ENCODE assay signal across 13 cellular contexts in the genomic region with DNA sequence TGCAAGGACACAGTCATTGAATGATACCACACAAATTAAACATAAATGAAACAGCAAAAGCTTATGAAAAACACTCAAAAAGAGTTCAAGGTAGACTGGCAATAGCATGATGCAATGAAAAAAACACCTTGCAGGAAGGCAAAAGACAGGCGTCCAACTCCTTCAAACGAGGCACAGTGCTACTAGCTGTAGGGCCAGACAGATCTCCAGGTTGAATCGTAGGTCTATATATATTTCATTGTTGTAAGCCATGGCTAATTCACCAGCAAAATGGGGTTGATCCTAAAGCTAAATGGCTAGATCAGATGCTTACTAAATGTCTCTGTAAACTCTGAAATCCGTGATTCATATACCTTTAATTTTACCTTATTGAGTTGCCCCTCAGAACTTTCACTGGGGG.
DNase-seq lines count a peak whose midpoint lies in the region; ATAC-seq, FAIRE-seq and TF ChIP-seq lines count a peak whose summit lies in the region.
"Had no signal": no experiment of that assay in that cellular context is flagged by ENCODE, and none has a peak within 500 bp of the region (broad histone marks: within the 10 kb centered on the region; RNA-seq: fewer than 3 reads in every experiment).

No MANE protein-coding gene starts in this region.

- H3K4me1 ChIP-seq in pancreas (peaks cover 12 to 26% (median 24%) of the 10 kb centered on the region in 3 donors), uterus (peaks cover 0 to 10% of the 10 kb centered on the region in 2 donors)

- ATAC-seq in pancreas (peak in 3 of 4 donors; percentile 30 to 37 (median 34)), GM21619 (IDR thresholded peaks at IDR 0.05; ENCODE audit: unreplicated experiment) (no peak)
- ATAC-seq: HepG2 had no signal

- H3K27ac ChIP-seq in pancreas (peak overlapping the region in 2 of 4 donors; percentile 52 to 70), uterus (peak overlapping the region; percentile 67 to 71)
- H3K27ac ChIP-seq: C4-2B had no signal

- TF ChIP-seq POLR2A in uterus (IDR thresholded peaks at IDR 0.05): no peak

- H3K4me3 ChIP-seq in pancreas: no peak overlapping the region
- no peak overlapping the region for H3K4me3 ChIP-seq in uterus

- TF ChIP-seq CTCF in pancreas (IDR thresholded peaks at IDR 0.05): no peak
- no peak for TF ChIP-seq CTCF in uterus (IDR thresholded peaks at IDR 0.05)
- TF ChIP-seq CTCF in GM10248 (IDR thresholded peaks at IDR 0.05; ENCODE audit: control extremely low read depth, extremely low read depth, low read depth, missing control alignments): no peak

- H3K27me3 ChIP-seq in pancreas: no peaks in the 10 kb centered on the region
- no peaks in the 10 kb centered on the region for H3K27me3 ChIP-seq in uterus

- CTCF ChIA-PET in GM10248 (lab: Yijun Ruan, JAX): interaction anchor here (1.8 to 2.0 kb wide), 2 partner anchors 12 to 18 kb away, joined by 4 read pairs; no protein-coding TSS in a partner anchor

- no peaks in the 10 kb centered on the region for H3K9me3 ChIP-seq in pancreas
- H3K9me3 ChIP-seq in uterus: no peaks in the 10 kb centered on the region

- no peak for FAIRE-seq in pancreas (lab: Jason Lieb, UNC)
- FAIRE-seq: H54, HepG2 had no signal

- 44 to 50% methylated on average over 4 of the region's 4 CpGs for WGBS in pancreas, 2 donors

- POLR2A ChIA-PET in GM10248 (lab: Yijun Ruan, JAX): no interaction called here

- no peaks in the 10 kb centered on the region for H3K36me3 ChIP-seq in pancreas
- no peaks in the 10 kb centered on the region for H3K36me3 ChIP-seq in uterus

- intact Hi-C loops in pancreas (cut with DNase I) (no loop called here), uterus (cut with DNase I; ENCODE audit: low total_unique reads) (no loop called here)

- peak; percentile 5 for DNase-seq in NCI-H146 (lab: John Stamatoyannopoulos, UW)
- DNase-seq in NCI-H146 treated with DMSO at 0.1 percent for 48 hours (lab: John Stamatoyannopoulos, UW; ENCODE audit: unreplicated experiment): no peak
- DNase-seq in NCI-H774 (lab: John Stamatoyannopoulos, UW): peak; percentile 21
- no peak for DNase-seq in pancreas
- no peak for DNase-seq in uterus
- no peak for DNase-seq in activated gamma-delta T cell treated with Interleukin-2 at 50 U/mL for 16 hours
- DNase-seq in GM10248 (ENCODE audit: extremely low spot score): no peak
- DNase-seq: OCI-M1, RPMI8226 had no signal

Comparison
In these comparisons a context has a peak if more than half of its experiments do, and no peak if none do; other contexts are left out.
1. DNase-seq: peak in NCI-H146 (single experiment) and NCI-H774 (single experiment); none in NCI-H146 treated with DMSO at 0.1 percent for 48 hours (single experiment), pancreas (0 of 6), uterus (0 of 2), activated gamma-delta T cell treated with Interleukin-2 at 50 U/mL for 16 hours (single experiment) and GM10248 (single experiment).